In genomic region chr15:81163961-81164800, GRCh38 we compare ENCODE assay signal across 14 cellular contexts. TPM values are rescaled to one million over a fixed set of nuclear protein-coding genes. Genes with fewer than 3 reads are reported as not detected.
DNase-seq lines count a peak whose midpoint lies in the region; ATAC-seq, FAIRE-seq and TF ChIP-seq lines count a peak whose summit lies in the region.
"Had no signal": no experiment of that assay in that cellular context is flagged by ENCODE, and none has a peak within 500 bp of the region (broad histone marks: within the 10 kb centered on the region; RNA-seq: fewer than 3 reads in every experiment).

No MANE protein-coding gene starts in this region.

- H3K56ac ChIP-seq in IMR-90 (ENCODE audit: extremely low read depth, insufficient read depth, low read length) = peak overlapping the region; percentile 82; the same call in 1 of the 2 replicates

- H3K4me2 ChIP-seq in IMR-90 (ENCODE audit: low read depth, low read length) = peak overlapping the region; percentile 54
- no peak overlapping the region for H3K4me2 ChIP-seq in GM12878 (ENCODE audit: control insufficient read depth, insufficient read depth)

- in situ Hi-C loops in IMR-90 (cut with MboI; ENCODE audit: low sequenced_read_pairs) (no loop called here), GM12878 (cut with MboI) (no loop called here)

- SMC1A ChIA-PET in GM12878 (lab: Charles Lee; ENCODE audit: uncharacterized antibody, unreplicated experiment) = interaction anchor here (1.2 to 1.3 kb wide), 2 partner anchors 102 to 189 kb away, joined by 4 read pairs; no protein-coding TSS in a partner anchor

- peaks cover 29% of the 10 kb centered on the region for H3K9me1 ChIP-seq in IMR-90 (ENCODE audit: insufficient read depth, low read length)

- H2AK9ac ChIP-seq in IMR-90 (replicated peaks; ENCODE audit: low read depth, low read length, poor library complexity) = peak overlapping the region; percentile 26

- H4K20me1 ChIP-seq in IMR-90 (ENCODE audit: insufficient read depth, low read length) (no peaks in the 10 kb centered on the region), GM12878 (ENCODE audit: control insufficient read depth, insufficient read depth) (no peaks in the 10 kb centered on the region)

- peak overlapping the region; percentile 97 for H4K5ac ChIP-seq in IMR-90 (ENCODE audit: low read depth, low read length)

- TF ChIP-seq RAD21 in IMR-90 (IDR thresholded peaks at IDR 0.05; ENCODE audit: low read length) (no peak; the same call in 1 of the 2 replicates), GM12878 (IDR thresholded peaks at IDR 0.05; ENCODE audit: insufficient read depth, low read depth, low read length) (no peak)

- peak overlapping the region; percentile 59 for H2AFZ ChIP-seq in IMR-90 (replicated peaks; ENCODE audit: low read length, poor library complexity)
- H2AFZ ChIP-seq in GM12878 (ENCODE audit: control insufficient read depth, low read depth, low read length) = no peak overlapping the region

- no peak for FAIRE-seq in GM12878 (lab: Jason Lieb, UNC)

- peak; percentile 61 for DNase-seq in AG09309 (ENCODE audit: low read depth)
- DNase-seq in IMR-90 = peak; percentile 95
- no peak for DNase-seq in GM12878 (ENCODE audit: low read depth, low spot score)
- peak; percentile 94 for DNase-seq in iris pigment epithelial cell (ENCODE audit: low read depth)
- DNase-seq in hippocampal formation (lab: John Stamatoyannopoulos, UW) = no peak
- no peak for DNase-seq in activated naive CD4-positive, alpha-beta T cell treated with anti-CD3 and anti-CD28 coated beads, Interleukin-2, amount 50 U/mL, for 72 hours (ENCODE audit: low spot score in 2 of 2)
- no peak for DNase-seq in occipital lobe (lab: John Stamatoyannopoulos, UW)
- no peak for DNase-seq in activated CD4-positive, CD25-positive, alpha-beta regulatory T cell (lab: John Stamatoyannopoulos, UW)
- DNase-seq: CD4-positive, alpha-beta memory T cell; heart right ventricle; Karpas-422; NCI-H345; stimulated activated naive CD4-positive, alpha-beta T cell treated with Interleukin-2 at 50 U/mL for 16 hours had no signal

- H3K27ac ChIP-seq in IMR-90 (ENCODE audit: insufficient read depth, low read length) (peak overlapping the region; percentile 98), GM12878 (ENCODE audit: control insufficient read depth, insufficient read depth) (no peak overlapping the region)
- H3K27ac ChIP-seq: SJSA1 had no signal

- peak overlapping the region; percentile 95 for H3K23ac ChIP-seq in IMR-90 (ENCODE audit: low read depth, low read length)

- WGBS in IMR-90 (ENCODE audit: extremely low coverage in 2 of 2, insufficient read length in 1 of 2), 2 experiments = 86% methylated on average over 1 of the region's 3 CpGs; no CpG with 5 or more reads in 1 of the 2 experiments
- WGBS in GM12878 (ENCODE audit: insufficient coverage, insufficient replicate concordance, low lambda C conversion rate, missing lambda C conversion rate) = 21% methylated on average over 3 of the region's 3 CpGs

- BruUV-seq in IMR-90 (replicated peaks; lab: Mats Ljungman, UMichigan) (no TSS peak), GM12878 (replicated peaks; lab: Mats Ljungman, UMichigan) (no TSS peak)

- H3K4ac ChIP-seq in IMR-90 (ENCODE audit: low read depth, low read length) = peak overlapping the region; percentile 99

- peak overlapping the region; percentile 99 for H4K91ac ChIP-seq in IMR-90 (ENCODE audit: insufficient read depth, low read depth, low read length)

- peak; percentile 40 for TF ChIP-seq CTCF in AG09309 (IDR thresholded peaks at IDR 0.05; ENCODE audit: control insufficient read depth, insufficient read depth, low read depth, low read length, missing control alignments)
- peak; percentile 29; the same call in 1 of the 2 replicates for TF ChIP-seq CTCF in IMR-90 (conservative IDR thresholded peaks at IDR 0.05; ENCODE audit: low read depth, low read length)
- no peak for TF ChIP-seq CTCF in GM12878 (IDR thresholded peaks at IDR 0.05 in 2 of 3, conservative IDR thresholded peaks at IDR 0.05 in 1 of 3; ENCODE audit: control insufficient read depth in 2 of 3, extremely low read depth in 1 of 3, insufficient read depth in 1 of 3, low read depth in 3 of 3, low read length in 3 of 3)

- no peak overlapping the region for H3K4me3 ChIP-seq in AG09309 (ENCODE audit: control insufficient read depth, low read depth, low read length)
- no peak overlapping the region for H3K4me3 ChIP-seq in IMR-90 (ENCODE audit: insufficient read depth, low read depth, low read length)
- no peak overlapping the region for H3K4me3 ChIP-seq in GM12878
- H3K4me3 ChIP-seq: heart right ventricle, SJSA1 had no signal

- RAD21 ChIA-PET in GM12878 (lab: Charles Lee; ENCODE audit: unreplicated experiment) = interaction anchor here (0.6 to 1.2 kb wide), 3 partner anchors 83 to 104 kb away, joined by 3 read pairs; no protein-coding TSS in a partner anchor

- H3K9me3 ChIP-seq in IMR-90 (ENCODE audit: control insufficient read depth, insufficient read depth, low read length) (no peaks in the 10 kb centered on the region), GM12878 (replicated peaks; ENCODE audit: control insufficient read depth, insufficient read depth, low read length) (no peaks in the 10 kb centered on the region)
- H3K9me3 ChIP-seq: heart right ventricle, SJSA1 had no signal

- peak overlapping the region; percentile 100 for H2BK20ac ChIP-seq in IMR-90 (ENCODE audit: low read depth, low read length)

- CTCF ChIA-PET in IMR-90 (lab: Yijun Ruan, JAX) (interaction anchor here (0.6 to 3.0 kb wide), 10 partner anchors 9 to 102 kb away, joined by 3 to 12 read pairs (median 6); no protein-coding TSS in a partner anchor), GM12878 (lab: Yijun Ruan, JAX) (interaction anchor here (0.6 to 3.6 kb wide), 8 partner anchors 8 to 250 kb away, joined by 3 to 21 read pairs (median 4); no protein-coding TSS in a partner anchor)

- TF ChIP-seq POLR2A in IMR-90 (IDR thresholded peaks at IDR 0.05; ENCODE audit: low read depth, low read length) = no peak
- TF ChIP-seq POLR2A in GM12878 (IDR thresholded peaks at IDR 0.05; ENCODE audit: low read depth, low read length) = no peak

- peak overlapping the region; percentile 54 to 95 for H4K8ac ChIP-seq in IMR-90 (ENCODE audit: low read depth in 2 of 2, low read length in 2 of 2)

- peak overlapping the region in 1 of 2 donors; percentile 44 for H3K27ac Mint-ChIP-seq in activated naive CD4-positive, alpha-beta T cell treated with anti-CD3 and anti-CD28 coated beads, Interleukin-2, amount 50 U/mL, for 72 hours
- H3K27ac Mint-ChIP-seq: CD4-positive, alpha-beta memory T cell had no signal

- POLR2A ChIA-PET in IMR-90 (lab: Charles Lee; ENCODE audit: unreplicated experiment) = interaction anchor here (0.8 to 1.4 kb wide), 3 partner anchors 19 to 27 kb away, joined by 5 read pairs; no protein-coding TSS in a partner anchor
- POLR2A ChIA-PET in GM12878 (lab: Charles Lee) = no interaction called here

- no peaks in the 10 kb centered on the region for H3K9me3 Mint-ChIP-seq in activated naive CD4-positive, alpha-beta T cell treated with anti-CD3 and anti-CD28 coated beads, Interleukin-2, amount 50 U/mL, for 72 hours
- H3K9me3 Mint-ChIP-seq: CD4-positive, alpha-beta memory T cell had no signal

- H3K36me3 ChIP-seq in IMR-90 (ENCODE audit: control insufficient read depth, insufficient read depth, low read length) (no peaks in the 10 kb centered on the region), GM12878 (ENCODE audit: control insufficient read depth in 2 of 2, insufficient read depth in 2 of 2, low read length in 1 of 2) (no peaks in the 10 kb centered on the region)
- H3K36me3 ChIP-seq: heart right ventricle, SJSA1 had no signal

- H3K79me1 ChIP-seq in IMR-90 (ENCODE audit: low read depth in 1 of 2, low read length in 2 of 2) = no peaks in the 10 kb centered on the region

- H3K14ac ChIP-seq in IMR-90 (replicated peaks; ENCODE audit: low read depth, low read length) = peak overlapping the region; percentile 97

- H3K9ac ChIP-seq in IMR-90 (ENCODE audit: low read depth, low read length) = peak overlapping the region; percentile 75
- no peak overlapping the region for H3K9ac ChIP-seq in GM12878 (ENCODE audit: control insufficient read depth, insufficient read depth, low read length)

- peak overlapping the region; percentile 94 for H2BK5ac ChIP-seq in IMR-90 (ENCODE audit: low read depth, low read length, poor library complexity, severe bottlenecking)

- H3K79me2 ChIP-seq in GM12878 (ENCODE audit: control insufficient read depth, insufficient read depth, low read length) = no peaks in the 10 kb centered on the region

- intact Hi-C loops in IMR-90 (cut with micrococcal nuclease) (loop anchor here (2.0 kb wide), 1 partner anchor 19 kb away; no protein-coding TSS in a partner anchor), GM12878 (cut with micrococcal nuclease; ENCODE audit: unreplicated experiment) (no loop called here)

- no peak for TF ChIP-seq EP300 in GM12878 (IDR thresholded peaks at IDR 0.05; ENCODE audit: borderline replicate concordance in 1 of 2, control insufficient read depth in 1 of 2, low read depth in 2 of 2, low read length in 2 of 2)

- dilution Hi-C loops in IMR-90 (cut with HindIII; ENCODE audit: low sequenced_read_pairs, unreplicated experiment) = no loop called here

- peak overlapping the region; percentile 100 for H2BK120ac ChIP-seq in IMR-90 (ENCODE audit: low read depth, low read length)

- H2BK15ac ChIP-seq in IMR-90 (ENCODE audit: low read depth, low read length) = peak overlapping the region; percentile 95; the same call in 2 of the 3 replicates

- peak overlapping the region; percentile 99 for H3K18ac ChIP-seq in IMR-90 (ENCODE audit: low read depth, low read length)

- peaks cover 27% of the 10 kb centered on the region for H3K4me1 ChIP-seq in IMR-90 (ENCODE audit: control insufficient read depth, insufficient read depth, low read length)
- peaks cover 3% of the 10 kb centered on the region for H3K4me1 ChIP-seq in GM12878 (ENCODE audit: control insufficient read depth, insufficient read depth, low read length)
- H3K4me1 ChIP-seq: SJSA1 had no signal

- H3K27me3 ChIP-seq in IMR-90 (ENCODE audit: control insufficient read depth, insufficient read depth, low read length) (no peaks in the 10 kb centered on the region), GM12878 (replicated peaks in 1 of 2; ENCODE audit: control insufficient read depth in 2 of 2, insufficient read depth in 2 of 2, low read length in 1 of 2) (no peaks in the 10 kb centered on the region; a peak in 1 of 4 replicates)
- H3K27me3 ChIP-seq: SJSA1 had no signal

- peak overlapping the region; percentile 99 for H2AK5ac ChIP-seq in IMR-90 (ENCODE audit: low read depth, low read length)

- no peaks in the 10 kb centered on the region for H3K36me3 Mint-ChIP-seq in activated naive CD4-positive, alpha-beta T cell treated with anti-CD3 and anti-CD28 coated beads, Interleukin-2, amount 50 U/mL, for 72 hours
- H3K36me3 Mint-ChIP-seq: CD4-positive, alpha-beta memory T cell had no signal

- ATAC-seq in IMR-90 (ENCODE audit: low read depth) (peak; percentile 71), GM12878 (peak; percentile 44; the same call in 2 of the 3 replicates)
- ATAC-seq in activated naive CD4-positive, alpha-beta T cell treated with anti-CD3 and anti-CD28 coated beads, Interleukin-2, amount 50 U/mL, for 72 hours = no peak
- ATAC-seq: heart right ventricle had no signal

RNA-seq across cellular contexts. Expression of gene CFAP161, which starts 30.1 kb away (rescaled TPM):
- total RNA-seq in IMR-90 (2012; rRNA removed) (not detected in 2 replicates), GM12878 (2014; rRNA removed) (not detected in 2 replicates), GM12878 (2014; rRNA removed; fragmentation: Illumina TruSeq; extraction: Trizol) (0.31 TPM in 1 of 2 replicates, not detected in the other), GM12878 (2021) (not detected in 2 replicates), occipital lobe (2.7 TPM)
- polyA plus RNA-seq in IMR-90 (2012; rRNA removed) (not detected in 2 replicates), GM12878 (2011; rRNA removed) (not detected in 2 replicates), GM12878 (2014; fragmentation: Illumina TruSeq; extraction: Trizol) (not detected in 2 replicates), GM12878 (2014; fragmentation: Nextera tagmentation; extraction: Ambion mirVana) (not detected), GM12878 (2014; rRNA removed) (not detected in 2 replicates), GM12878 (2016; fragmentation: Nextera tagmentation; extraction: Ambion mirVana) (not detected)
- polyA plus RNA-seq in IMR-90 (2012; cell fraction: cytosol; rRNA removed) = not detected in 2 replicates
- polyA plus RNA-seq in IMR-90 (2012; cell fraction: nucleus; rRNA removed; ENCODE audit: low replicate concordance) = not detected in 2 replicates
- total RNA-seq in GM12878 (2013; cell fraction: nucleolus; rRNA removed) = not detected in 2 replicates
- not detected for polyA plus RNA-seq in GM12878 (2011; ENCODE audit: low read depth)
- polyA plus RNA-seq in GM12878 (2011; cell fraction: cytosol; rRNA removed) = not detected in 2 replicates
- polyA plus RNA-seq in GM12878 (2011; cell fraction: nucleus; rRNA removed) = not detected in 2 replicates
- polyA plus RNA-seq in GM12878 (2012) = not detected in 2 replicates
- 0.21 and 0.29 TPM in 2 replicates for polyA minus RNA-seq in GM12878 (2011; rRNA and poly(A)+ RNA removed)
- not detected in 2 replicates for polyA minus RNA-seq in GM12878 (2011; cell fraction: cytosol; rRNA and poly(A)+ RNA removed)
- not detected in 2 replicates for polyA minus RNA-seq in GM12878 (2011; cell fraction: nucleus; rRNA and poly(A)+ RNA removed)
- not detected for total RNA-seq in activated naive CD4-positive, alpha-beta T cell treated with anti-CD3 and anti-CD28 coated beads, Interleukin-2, amount 50 U/mL, for 72 hours
- total RNA-seq: CD4-positive, alpha-beta memory T cell; SJSA1 had no signal
- polyA plus RNA-seq: CD4-positive, alpha-beta memory T cell had no signal

RNA-seq across cellular contexts. Expression of gene IL16, which starts 32.5 kb away (rescaled TPM):
- under 0.01 and 0.18 TPM in 2 replicates for total RNA-seq in IMR-90 (2012; rRNA removed)
- polyA plus RNA-seq in IMR-90 (2012; rRNA removed) = 0.24 and 0.27 TPM in 2 replicates
- 0.04 and 0.22 TPM in 2 replicates for polyA plus RNA-seq in IMR-90 (2012; cell fraction: cytosol; rRNA removed)
- 1.0 and 1.5 TPM in 2 replicates for polyA plus RNA-seq in IMR-90 (2012; cell fraction: nucleus; rRNA removed; ENCODE audit: low replicate concordance)
- 290 and 338 TPM in 2 replicates for total RNA-seq in GM12878 (2013; cell fraction: nucleolus; rRNA removed)
- 34.3 and 38.9 TPM in 2 replicates for total RNA-seq in GM12878 (2014; rRNA removed)
- total RNA-seq in GM12878 (2014; rRNA removed; fragmentation: Illumina TruSeq; extraction: Trizol) = 51.5 and 54.8 TPM in 2 replicates
- total RNA-seq in GM12878 (2021) = 51.2 and 52.1 TPM in 2 replicates
- polyA plus RNA-seq in GM12878 (2011; ENCODE audit: low read depth) = 45.7 TPM
- 174 and 206 TPM in 2 replicates for polyA plus RNA-seq in GM12878 (2011; rRNA removed)
- 175 and 209 TPM in 2 replicates for polyA plus RNA-seq in GM12878 (2011; cell fraction: cytosol; rRNA removed)
- polyA plus RNA-seq in GM12878 (2011; cell fraction: nucleus; rRNA removed) = 256 and 318 TPM in 2 replicates
- 82.8 and 89.6 TPM in 2 replicates for polyA plus RNA-seq in GM12878 (2012)
- polyA plus RNA-seq in GM12878 (2014; fragmentation: Illumina TruSeq; extraction: Trizol) = 52.5 and 63.1 TPM in 2 replicates
- polyA plus RNA-seq in GM12878 (2014; fragmentation: Nextera tagmentation; extraction: Ambion mirVana) = 10 to 100 TPM; 21.7 to 23.9 TPM
- polyA plus RNA-seq in GM12878 (2014; rRNA removed) = 57.4 and 59.3 TPM in 2 replicates
- polyA plus RNA-seq in GM12878 (2016; fragmentation: Nextera tagmentation; extraction: Ambion mirVana) = 10 to 100 TPM; 34.3 to 37.8 TPM
- 239 and 317 TPM in 2 replicates for polyA minus RNA-seq in GM12878 (2011; rRNA and poly(A)+ RNA removed)
- 58.5 and 68.1 TPM in 2 replicates for polyA minus RNA-seq in GM12878 (2011; cell fraction: cytosol; rRNA and poly(A)+ RNA removed)
- polyA minus RNA-seq in GM12878 (2011; cell fraction: nucleus; rRNA and poly(A)+ RNA removed) = 173 and 239 TPM in 2 replicates
- 100 to 1,000 TPM in 1 of 2 donors, 10 to 100 TPM in 1; 25.9 to 114 TPM for total RNA-seq in activated naive CD4-positive, alpha-beta T cell treated with anti-CD3 and anti-CD28 coated beads, Interleukin-2, amount 50 U/mL, for 72 hours
- total RNA-seq in occipital lobe = 0.62 TPM
- total RNA-seq: SJSA1 had no signal

Comparison
In these comparisons a context has a peak if more than half of its experiments do, and no peak if none do; other contexts are left out.
1. DNase-seq: peak in AG09309 (single experiment), IMR-90 (single experiment) and iris pigment epithelial cell (single experiment); none in GM12878 (single experiment), hippocampal formation (0 of 2), activated naive CD4-positive, alpha-beta T cell treated with anti-CD3 and anti-CD28 coated beads, Interleukin-2, amount 50 U/mL, for 72 hours (0 of 2), occipital lobe (single experiment) and activated CD4-positive, CD25-positive, alpha-beta regulatory T cell (0 of 4).
2. CTCF ChIP-seq: peak in AG09309 (single experiment) and IMR-90 (single experiment); none in GM12878 (0 of 3).
3. ATAC-seq: peak in IMR-90 (single experiment) and GM12878 (single experiment); none in activated naive CD4-positive, alpha-beta T cell treated with anti-CD3 and anti-CD28 coated beads, Interleukin-2, amount 50 U/mL, for 72 hours (0 of 2).
4. RNA of gene IL16, which starts 32.5 kb away (total RNA-seq): 25.9 to 114 TPM in activated naive CD4-positive, alpha-beta T cell treated with anti-CD3 and anti-CD28 coated beads, Interleukin-2, amount 50 U/mL, for 72 hours and 34.3 to 338 TPM in GM12878; 0.62 TPM in occipital lobe (single experiment) and under 0.01 to 0.18 TPM in IMR-90; every median in the first group is over 10 times any median in the second.